ENCODE assay signal across 1 cellular context in genomic region chr6:4496284-4496683, GRCh38.
TF ChIP-seq lines count a peak whose summit lies in the region.

No MANE protein-coding gene starts in this region.

TF ChIP-seq in GM23338, 12 proteins besides CTCF, POLR2A, EP300 and RAD21 (continued from another document):
- TF ChIP-seq ZNF462 (CRISPR knock-in tag; IDR thresholded peaks at IDR 0.05) = no peak
